In the genomic region with DNA sequence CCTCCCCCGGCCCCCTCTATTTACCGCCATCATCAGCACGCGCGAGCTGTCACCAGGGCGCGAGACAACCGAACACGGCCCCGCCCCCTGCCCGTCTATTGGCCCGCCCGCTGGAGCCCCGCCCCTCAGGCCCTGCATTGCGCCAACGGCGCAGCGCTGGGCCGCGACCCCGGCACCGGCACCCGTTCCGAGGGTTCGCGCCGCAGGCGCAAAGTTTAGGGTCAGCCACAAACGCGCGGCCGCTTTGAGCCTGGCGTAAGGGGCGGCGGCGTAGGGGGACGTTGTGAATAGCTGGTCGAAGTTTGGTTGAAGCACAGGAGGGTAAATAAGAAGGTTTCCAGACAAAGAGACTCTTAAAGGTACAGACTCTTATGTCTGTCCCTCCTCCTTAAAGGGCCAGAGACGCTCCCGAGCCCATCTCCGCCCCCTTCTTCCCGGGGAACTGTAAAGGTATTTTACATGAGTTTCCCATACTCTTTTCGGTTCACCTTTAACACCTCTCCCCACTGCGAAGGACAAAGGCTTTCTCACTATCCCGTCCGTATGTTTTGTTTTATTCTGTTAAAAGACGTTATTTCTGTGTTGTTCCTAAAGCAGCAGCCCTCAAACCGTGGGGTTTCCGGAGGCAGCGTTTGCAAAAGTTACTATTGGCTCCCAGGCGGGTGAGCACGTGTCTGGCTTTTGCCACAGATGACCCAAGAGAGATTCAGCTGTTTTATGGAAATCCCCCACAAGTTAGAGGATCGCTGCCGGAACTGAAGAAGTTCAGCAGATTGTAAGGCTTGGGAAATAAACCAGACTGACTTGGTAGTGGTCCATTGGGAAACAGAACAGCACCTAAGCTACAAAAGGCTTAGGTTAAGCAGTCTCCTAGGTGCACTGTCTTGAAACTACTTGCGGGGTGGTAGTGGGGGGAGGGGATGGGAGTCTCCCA, we compare ENCODE assay signal across 8 cellular contexts. TPM values are rescaled to one million over a fixed set of nuclear protein-coding genes. Genes with fewer than 3 reads are reported as not detected.
A peak's percentile ranks its signal among the peaks of the same experiment; 100 is the strongest.
DNase-seq lines count a peak whose midpoint lies in the region; ATAC-seq and TF ChIP-seq lines count a peak whose summit lies in the region.

A gene (minus strand): TSS at position 76 of the 934 bp plus-strand sequence. CDS start 88,392 bp downstream, outside the sequence.

- peak; percentile 77 for ATAC-seq in GM21576 (IDR thresholded peaks at IDR 0.05; ENCODE audit: unreplicated experiment)
- ATAC-seq in esophagus mucosa = peak; percentile 98

- peaks cover 29% of the 10 kb centered on the region for H3K4me1 ChIP-seq in OCI-LY7 (ENCODE audit: insufficient read depth, low read length, poor library complexity, severe bottlenecking)
- peaks cover 14% of the 10 kb centered on the region for H3K4me1 ChIP-seq in muscle layer of colon (ENCODE audit: insufficient read depth, low read length)

- no peaks in the 10 kb centered on the region for H3K27me3 ChIP-seq in muscle layer of colon (ENCODE audit: control insufficient read depth in 1 of 2, insufficient read depth in 2 of 2, low read length in 2 of 2)

- H3K9ac ChIP-seq in muscle layer of colon (ENCODE audit: low read length) = peak within 1 kb of the TSS; percentile 72

- POLR2A ChIA-PET in OCI-LY7 (lab: Charles Lee) = interaction anchor here (0.6 to 2.2 kb wide), 14 partner anchors 10 to 668 kb away, joined by 3 to 15 read pairs (median 4); a partner anchor contains a TSS

- H3K79me2 ChIP-seq in OCI-LY7 (ENCODE audit: insufficient read depth, low read depth, low read length) = peaks cover 23% of the 10 kb centered on the region; the same call in 1 of the 2 replicates

- no peaks in the 10 kb centered on the region for H3K9me2 ChIP-seq in OCI-LY7 (ENCODE audit: insufficient read depth, low read length)

- TF ChIP-seq CTCF in OCI-LY7 (conservative IDR thresholded peaks at IDR 0.05; ENCODE audit: low read length) = no peak

- H3K4me2 ChIP-seq in OCI-LY7 (ENCODE audit: low read length) = peak within 1 kb of the TSS; percentile 92

- CTCF ChIA-PET in OCI-LY7 (lab: Charles Lee; ENCODE audit: unreplicated experiment) = interaction anchor here (0.5 to 1.2 kb wide), 9 partner anchors 25 to 1183 kb away, joined by 3 to 11 read pairs (median 3); a partner anchor contains a TSS

- H3K4me3 ChIP-seq in OCI-LY7 (ENCODE audit: low read depth, low read length, poor library complexity, severe bottlenecking) (peak within 1 kb of the TSS; percentile 88), muscle layer of colon (ENCODE audit: low read depth in 1 of 2, low read length in 2 of 2) (peak within 1 kb of the TSS; percentile 53 to 77)

- H3K9me3 ChIP-seq in OCI-LY7 (ENCODE audit: low read length) = no peaks in the 10 kb centered on the region
- no peaks in the 10 kb centered on the region for H3K9me3 ChIP-seq in muscle layer of colon (ENCODE audit: low read length)

- peaks cover 8 to 11% (median 8%) of the 10 kb centered on the region in 3 donors for H3K4me1 Mint-ChIP-seq in IgD-negative memory B cell

- H3K4me3 Mint-ChIP-seq in IgD-negative memory B cell = no peak within 1 kb of the TSS

- H3K27me3 Mint-ChIP-seq in IgD-negative memory B cell = no peaks in the 10 kb centered on the region

- intact Hi-C loops in OCI-LY7 (cut with micrococcal nuclease; ENCODE audit: unreplicated experiment) = loop anchor here (1.0 kb wide), 1 partner anchor 108 kb away; a partner anchor contains a TSS

- H3K36me3 ChIP-seq in OCI-LY7 (ENCODE audit: insufficient read depth, low read length) = peaks cover 13% of the 10 kb centered on the region
- H3K36me3 ChIP-seq in muscle layer of colon (ENCODE audit: insufficient read depth, low read length) = no peaks in the 10 kb centered on the region

- peak within 1 kb of the TSS in 2 of 3 donors; percentile 93 to 98 for H3K27ac Mint-ChIP-seq in IgD-negative memory B cell

- no peaks in the 10 kb centered on the region for H3K36me3 Mint-ChIP-seq in IgD-negative memory B cell

- peak within 1 kb of the TSS; percentile 86 for H2AFZ ChIP-seq in OCI-LY7 (ENCODE audit: low read length)

- DNase-seq in DMS153 treated with DMSO at 0.1 percent for 48 hours (lab: John Stamatoyannopoulos, UW; ENCODE audit: unreplicated experiment) = peak; percentile 89
- peak; percentile 92 for DNase-seq in OCI-LY7 (ENCODE audit: low spot score)
- peak; percentile 91 for DNase-seq in activated T-cell treated with anti-CD3 and anti-CD28 coated beads for 4 hours
- DNase-seq in stimulated activated CD8-positive, alpha-beta memory T cell treated with anti-CD3 and anti-CD28 coated beads, Interleukin-7, amount 100 ng/mL, for 24 hours (ENCODE audit: low read depth) = peak; percentile 88

- no TSS peak for BruUV-seq in OCI-LY7 (replicated peaks; lab: Mats Ljungman, UMichigan)

- no peaks in the 10 kb centered on the region for H3K9me3 Mint-ChIP-seq in IgD-negative memory B cell

- no peaks in the 10 kb centered on the region for H4K20me1 ChIP-seq in OCI-LY7 (ENCODE audit: insufficient read depth, low read length)

- peak within 1 kb of the TSS; percentile 83 for H3K27ac ChIP-seq in OCI-LY7 (ENCODE audit: low read depth, low read length, poor library complexity, severe bottlenecking)
- peak within 1 kb of the TSS; percentile 77 for H3K27ac ChIP-seq in muscle layer of colon (ENCODE audit: low read depth, low read length)

RNA-seq across cellular contexts. Expression of the gene that starts here (rescaled TPM):
- 1.5 TPM for polyA plus RNA-seq in IgD-negative memory B cell
- total RNA-seq in OCI-LY7 (2014; rRNA removed; shearing (Covaris generic)) = 7.4 and 9.0 TPM in 2 replicates
- total RNA-seq in OCI-LY7 (2022) = 17.8 and 21.4 TPM in 2 replicates
- total RNA-seq in esophagus mucosa = 1.5 TPM

Comparison
In these comparisons a context has a peak if more than half of its experiments do, and no peak if none do; other contexts are left out.
1. Peak in every context shown above with its lines: DNase-seq, ATAC-seq, H3K4me3 ChIP-seq and H3K27ac ChIP-seq.